39 cellular contexts compared by ENCODE assay signal in genomic region chr2:208174144-208174543, GRCh38. TPM values are rescaled to one million over a fixed set of nuclear protein-coding genes. Genes with fewer than 3 reads are reported as not detected.
"Had no signal": no experiment of that assay in that cellular context is flagged by ENCODE, and none has a peak within 500 bp of the region (broad histone marks: within the 10 kb centered on the region; RNA-seq: fewer than 3 reads in every experiment).

No MANE protein-coding gene starts in this region.

- H3K27me3 ChIP-seq: adrenal gland, body of pancreas, MG63, Peyer's patch had no signal

- H3K36me3 ChIP-seq: adrenal gland, MG63, Peyer's patch had no signal

- H3K4me3 Mint-ChIP-seq: activated B cell treated with CpG ODN at 0.5 μM for 24 hours; activated CD4-positive, alpha-beta memory T cell treated with anti-CD3 and anti-CD28 coated beads for 36 hours; activated naive CD4-positive, alpha-beta T cell treated with anti-CD3 and anti-CD28 coated beads for 36 hours; activated T-cell treated with anti-CD3 and anti-CD28 coated beads, Interleukin-2, amount 50 U/mL, for 4 hours; activated T-helper 1 cell treated with anti-CD3 and anti-CD28 coated beads, Interleukin-12 subunit alpha, Interleukin-12 subunit beta, Interleukin-2, Interleukin-4 antibody, amounts not matched to agents 30 ng/mL and 10 ng/mL and 1 ng/mL, durations not matched to agents 14 hours and 24 hours and 36 hours had no signal

- H3K4me1 ChIP-seq: body of pancreas, Peyer's patch had no signal

- DNase-seq: activated B cell treated with CpG ODN at 0.5 μM for 24 hours; activated CD4-positive, alpha-beta memory T cell treated with anti-CD3 and anti-CD28 coated beads for 36 hours; activated CD4-positive, alpha-beta T cell treated with anti-CD3 and anti-CD28 coated beads for 4 hours; activated CD4-positive, alpha-beta T cell treated with anti-CD3 and anti-CD28 coated beads, Interleukin-2, amount 50 U/mL, for 1 hour; activated CD4-positive, CD25-positive, alpha-beta regulatory T cell treated with anti-CD3 and anti-CD28 coated beads, Interleukin-2, amount 50 U/mL, for 72 hours; activated CD8-positive, alpha-beta memory T cell treated with anti-CD3 and anti-CD28 coated beads, Interleukin-2, amount 50 U/mL, for 4 hours; activated gamma-delta T cell treated with Interleukin-2 at 50 U/mL for 16 hours; activated naive CD4-positive, alpha-beta T cell treated with anti-CD3 and anti-CD28 coated beads for 36 hours; activated T-cell treated with anti-CD3 and anti-CD28 coated beads for 4 hours; activated T-cell treated with anti-CD3 and anti-CD28 coated beads, Interleukin-2, amount 50 U/mL, for 4 hours; adrenal gland; body of pancreas; caudate nucleus; cerebellar nuclear complex; Karpas-422; MG63; NCI-H1048; NCI-H1105 treated with DMSO at 0.1 percent for 48 hours; NCI-H1436; NCI-H1694; NCI-H1930; NCI-H2081 treated with DMSO at 0.1 percent for 48 hours; NCI-H226; NCI-H446 treated with DMSO at 0.1 percent for 48 hours; NCI-H524 treated with DMSO at 0.1 percent for 48 hours; Peyer's patch; RPMI8226; SIG-M5; T-helper 1 cell; T-helper 2 cell; T-helper 9 cell had no signal

- H3K36me3 Mint-ChIP-seq: activated CD4-positive, alpha-beta memory T cell treated with anti-CD3 and anti-CD28 coated beads for 36 hours; activated naive CD4-positive, alpha-beta T cell treated with anti-CD3 and anti-CD28 coated beads, Interleukin-2, amount 50 U/mL, for 72 hours had no signal

- H3K4me3 ChIP-seq: adrenal gland, body of pancreas, MG63, Peyer's patch had no signal

- H3K9me3 ChIP-seq: adrenal gland, body of pancreas, MG63, Peyer's patch had no signal

- H3K27ac Mint-ChIP-seq: activated B cell treated with CpG ODN at 0.5 μM for 24 hours; activated CD4-positive, alpha-beta memory T cell treated with anti-CD3 and anti-CD28 coated beads for 36 hours; activated naive CD4-positive, alpha-beta T cell treated with anti-CD3 and anti-CD28 coated beads for 36 hours; activated naive CD4-positive, alpha-beta T cell treated with anti-CD3 and anti-CD28 coated beads, Interleukin-2, amount 50 U/mL, for 72 hours; activated T-helper 1 cell treated with anti-CD3 and anti-CD28 coated beads, Interleukin-12 subunit alpha, Interleukin-12 subunit beta, Interleukin-2, Interleukin-4 antibody, amounts not matched to agents 30 ng/mL and 10 ng/mL and 1 ng/mL, durations not matched to agents 14 hours and 24 hours and 36 hours had no signal

- H3K9me3 Mint-ChIP-seq: activated B cell treated with CpG ODN at 0.5 μM for 24 hours; activated CD4-positive, alpha-beta memory T cell treated with anti-CD3 and anti-CD28 coated beads for 36 hours; activated naive CD4-positive, alpha-beta T cell treated with anti-CD3 and anti-CD28 coated beads for 36 hours; activated naive CD4-positive, alpha-beta T cell treated with anti-CD3 and anti-CD28 coated beads, Interleukin-2, amount 50 U/mL, for 72 hours; activated T-cell treated with anti-CD3 and anti-CD28 coated beads, Interleukin-2, amount 50 U/mL, for 4 hours; activated T-helper 1 cell treated with anti-CD3 and anti-CD28 coated beads, Interleukin-12 subunit alpha, Interleukin-12 subunit beta, Interleukin-2, Interleukin-4 antibody, amounts not matched to agents 30 ng/mL and 10 ng/mL and 1 ng/mL, durations not matched to agents 14 hours and 24 hours and 36 hours had no signal

- ATAC-seq: activated naive CD4-positive, alpha-beta T cell treated with anti-CD3 and anti-CD28 coated beads, Interleukin-2, amount 50 U/mL, for 72 hours; activated T-cell treated with anti-CD3 and anti-CD28 coated beads, Interleukin-2, amount 50 U/mL, for 4 hours; body of pancreas; Right ventricle myocardium inferior; SK-N-SH treated with all-trans-retinoic acid at 6 μM for 48 hours had no signal

- H3K27ac ChIP-seq: adrenal gland, body of pancreas, Peyer's patch, VCaP had no signal

RNA-seq across cellular contexts. Expression of gene CRYGA, which starts 10.8 kb away (rescaled TPM):
- total RNA-seq: activated B cell treated with CpG ODN at 0.5 μM for 24 hours; activated CD4-positive, alpha-beta memory T cell treated with anti-CD3 and anti-CD28 coated beads for 36 hours; activated naive CD4-positive, alpha-beta T cell treated with anti-CD3 and anti-CD28 coated beads for 36 hours; activated naive CD4-positive, alpha-beta T cell treated with anti-CD3 and anti-CD28 coated beads, Interleukin-2, amount 50 U/mL, for 72 hours; activated T-cell treated with anti-CD3 and anti-CD28 coated beads, Interleukin-2, amount 50 U/mL, for 4 hours; activated T-helper 1 cell treated with anti-CD3 and anti-CD28 coated beads, Interleukin-12 subunit alpha, Interleukin-12 subunit beta, Interleukin-2, Interleukin-4 antibody, amounts not matched to agents 30 ng/mL and 10 ng/mL and 1 ng/mL, durations not matched to agents 14 hours and 24 hours and 36 hours; adrenal gland; astrocyte; body of pancreas; bronchial epithelial cell; Peyer's patch; Right ventricle myocardium inferior; SK-MEL-5 had no signal
- polyA plus RNA-seq: adrenal gland had no signal

RNA-seq across cellular contexts. Expression of gene C2orf80, which starts 15.7 kb away (rescaled TPM):
- total RNA-seq: activated B cell treated with CpG ODN at 0.5 μM for 24 hours; activated CD4-positive, alpha-beta memory T cell treated with anti-CD3 and anti-CD28 coated beads for 36 hours; activated naive CD4-positive, alpha-beta T cell treated with anti-CD3 and anti-CD28 coated beads for 36 hours; activated naive CD4-positive, alpha-beta T cell treated with anti-CD3 and anti-CD28 coated beads, Interleukin-2, amount 50 U/mL, for 72 hours; activated T-cell treated with anti-CD3 and anti-CD28 coated beads, Interleukin-2, amount 50 U/mL, for 4 hours; activated T-helper 1 cell treated with anti-CD3 and anti-CD28 coated beads, Interleukin-12 subunit alpha, Interleukin-12 subunit beta, Interleukin-2, Interleukin-4 antibody, amounts not matched to agents 30 ng/mL and 10 ng/mL and 1 ng/mL, durations not matched to agents 14 hours and 24 hours and 36 hours; adrenal gland; astrocyte; body of pancreas; bronchial epithelial cell; Peyer's patch; Right ventricle myocardium inferior had no signal
- polyA plus RNA-seq: adrenal gland had no signal

RNA-seq across cellular contexts. Expression of gene CRYGB, which starts 28.2 kb away (rescaled TPM):
- total RNA-seq: activated B cell treated with CpG ODN at 0.5 μM for 24 hours; activated CD4-positive, alpha-beta memory T cell treated with anti-CD3 and anti-CD28 coated beads for 36 hours; activated naive CD4-positive, alpha-beta T cell treated with anti-CD3 and anti-CD28 coated beads for 36 hours; activated naive CD4-positive, alpha-beta T cell treated with anti-CD3 and anti-CD28 coated beads, Interleukin-2, amount 50 U/mL, for 72 hours; activated T-cell treated with anti-CD3 and anti-CD28 coated beads, Interleukin-2, amount 50 U/mL, for 4 hours; activated T-helper 1 cell treated with anti-CD3 and anti-CD28 coated beads, Interleukin-12 subunit alpha, Interleukin-12 subunit beta, Interleukin-2, Interleukin-4 antibody, amounts not matched to agents 30 ng/mL and 10 ng/mL and 1 ng/mL, durations not matched to agents 14 hours and 24 hours and 36 hours; adrenal gland; astrocyte; body of pancreas; bronchial epithelial cell; Peyer's patch; Right ventricle myocardium inferior; SK-MEL-5 had no signal
- polyA plus RNA-seq: adrenal gland had no signal

RNA-seq across cellular contexts. Expression of gene CRYGC, which starts 44.5 kb away (rescaled TPM):
- total RNA-seq: activated B cell treated with CpG ODN at 0.5 μM for 24 hours; activated CD4-positive, alpha-beta memory T cell treated with anti-CD3 and anti-CD28 coated beads for 36 hours; activated naive CD4-positive, alpha-beta T cell treated with anti-CD3 and anti-CD28 coated beads for 36 hours; activated naive CD4-positive, alpha-beta T cell treated with anti-CD3 and anti-CD28 coated beads, Interleukin-2, amount 50 U/mL, for 72 hours; activated T-cell treated with anti-CD3 and anti-CD28 coated beads, Interleukin-2, amount 50 U/mL, for 4 hours; activated T-helper 1 cell treated with anti-CD3 and anti-CD28 coated beads, Interleukin-12 subunit alpha, Interleukin-12 subunit beta, Interleukin-2, Interleukin-4 antibody, amounts not matched to agents 30 ng/mL and 10 ng/mL and 1 ng/mL, durations not matched to agents 14 hours and 24 hours and 36 hours; adrenal gland; astrocyte; body of pancreas; bronchial epithelial cell; Peyer's patch; Right ventricle myocardium inferior; SK-MEL-5 had no signal
- polyA plus RNA-seq: adrenal gland had no signal

RNA-seq across cellular contexts. Expression of gene CRYGD, which starts 49.8 kb away (rescaled TPM):
- total RNA-seq: activated B cell treated with CpG ODN at 0.5 μM for 24 hours; activated CD4-positive, alpha-beta memory T cell treated with anti-CD3 and anti-CD28 coated beads for 36 hours; activated naive CD4-positive, alpha-beta T cell treated with anti-CD3 and anti-CD28 coated beads for 36 hours; activated naive CD4-positive, alpha-beta T cell treated with anti-CD3 and anti-CD28 coated beads, Interleukin-2, amount 50 U/mL, for 72 hours; activated T-cell treated with anti-CD3 and anti-CD28 coated beads, Interleukin-2, amount 50 U/mL, for 4 hours; activated T-helper 1 cell treated with anti-CD3 and anti-CD28 coated beads, Interleukin-12 subunit alpha, Interleukin-12 subunit beta, Interleukin-2, Interleukin-4 antibody, amounts not matched to agents 30 ng/mL and 10 ng/mL and 1 ng/mL, durations not matched to agents 14 hours and 24 hours and 36 hours; adrenal gland; astrocyte; body of pancreas; bronchial epithelial cell; Peyer's patch; Right ventricle myocardium inferior; SK-MEL-5 had no signal
- polyA plus RNA-seq: adrenal gland had no signal
